20 cellular contexts compared by ENCODE assay signal in the genomic region with DNA sequence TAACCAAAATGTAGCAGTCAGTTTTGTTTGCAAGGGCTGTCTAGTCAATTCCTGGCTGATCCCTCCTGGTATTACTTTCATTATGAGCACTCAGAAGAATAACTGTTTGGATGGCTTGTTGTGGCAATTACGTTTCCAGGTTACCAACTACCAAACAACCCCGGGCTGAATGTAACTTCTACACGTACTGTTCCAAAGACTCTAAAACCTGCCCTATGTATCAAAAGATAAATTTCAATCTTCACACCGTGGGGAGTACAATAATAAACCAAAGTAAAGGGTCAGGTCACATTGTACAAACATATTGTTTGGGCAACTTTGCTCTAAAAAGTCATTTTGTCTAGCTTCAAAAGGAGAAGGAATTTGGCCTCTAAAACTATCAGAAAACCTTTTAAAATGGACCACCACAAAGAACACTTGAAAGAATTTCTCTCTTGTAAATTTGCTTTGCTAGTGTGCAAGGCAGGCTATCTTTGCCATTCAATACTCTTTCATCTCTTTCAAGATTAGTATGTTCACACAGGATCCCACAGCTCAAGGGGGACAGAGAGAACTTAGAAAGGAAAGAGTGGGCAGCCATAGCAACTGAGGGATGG. TPM values are rescaled to one million over a fixed set of nuclear protein-coding genes. Genes with fewer than 3 reads are reported as not detected.
DNase-seq lines count a peak whose midpoint lies in the region; ATAC-seq and TF ChIP-seq lines count a peak whose summit lies in the region.
"Had no signal": no experiment of that assay in that cellular context is flagged by ENCODE, and none has a peak within 500 bp of the region (broad histone marks: within the 10 kb centered on the region; RNA-seq: fewer than 3 reads in every experiment).

No MANE protein-coding gene starts in this region.

- H3K27ac ChIP-seq in PC-3 (ENCODE audit: low read length) (no peak overlapping the region), trophoblast cell (ENCODE audit: low read depth, low read length) (no peak overlapping the region)
- H3K27ac ChIP-seq: 22Rv1 had no signal

- CTCF ChIA-PET in PC-3 (lab: Charles Lee) (no interaction called here), HEK293T (lab: Yijun Ruan, JAX) (no interaction called here)

- intact Hi-C loops in PC-3 (cut with micrococcal nuclease): no loop called here

- H3K18ac ChIP-seq in trophoblast cell (ENCODE audit: low read length): no peak overlapping the region

- no peak overlapping the region for H4K12ac ChIP-seq in trophoblast cell (ENCODE audit: low read depth, low read length)

- no peak overlapping the region for H2BK12ac ChIP-seq in trophoblast cell (ENCODE audit: low read length)

- no peak overlapping the region for H2AK5ac ChIP-seq in trophoblast cell (ENCODE audit: low read length)

- H3K4me3 ChIP-seq in PC-3 (ENCODE audit: low read length) (no peak overlapping the region), fibroblast of villous mesenchyme (ENCODE audit: low read depth, low read length) (no peak overlapping the region), trophoblast cell (ENCODE audit: low read depth, low read length) (no peak overlapping the region)

- H3F3A ChIP-seq in PC-3 (ENCODE audit: low read length, unreplicated experiment): peaks cover 5% of the 10 kb centered on the region

- H3K23ac ChIP-seq in trophoblast cell (ENCODE audit: low read length): no peak overlapping the region

- POLR2A ChIA-PET in PC-3 (lab: Charles Lee; ENCODE audit: unreplicated experiment) (no interaction called here), HEK293T (lab: Yijun Ruan, JAX) (no interaction called here)

- H3K36me3 ChIP-seq in PC-3 (ENCODE audit: low read depth, low read length) (no peaks in the 10 kb centered on the region), trophoblast cell (ENCODE audit: control insufficient read depth in 1 of 2, insufficient read depth in 2 of 2, low read length in 2 of 2) (no peaks in the 10 kb centered on the region)

- no peak overlapping the region for H4K91ac ChIP-seq in trophoblast cell (ENCODE audit: low read depth, low read length)

- H2AFZ ChIP-seq in PC-3 (ENCODE audit: low read length): peak overlapping the region; percentile 29; the same call in 1 of the 2 replicates
- no peak overlapping the region for H2AFZ ChIP-seq in trophoblast cell (ENCODE audit: insufficient read depth, low read length, poor library complexity)

- peaks cover 49% of the 10 kb centered on the region for H3K4me1 ChIP-seq in PC-3 (ENCODE audit: insufficient read depth, low read length)
- H3K4me1 ChIP-seq in trophoblast cell (ENCODE audit: control insufficient read depth in 1 of 2, insufficient read depth in 2 of 2, low read length in 2 of 2): peaks cover 6 to 7% of the 10 kb centered on the region in 2 experiments

- no peaks in the 10 kb centered on the region for H3K79me1 ChIP-seq in trophoblast cell (ENCODE audit: low read length)

- WGBS in trophoblast cell (ENCODE audit: extremely low coverage, insufficient coverage, insufficient read length): no CpG with 5 or more reads among the region's 4 CpGs

- no TSS peak for BruUV-seq in PC-3 (replicated peaks; lab: Mats Ljungman, UMichigan)

- no peaks in the 10 kb centered on the region for H3K9me2 ChIP-seq in PC-3 (replicated peaks; ENCODE audit: low read length)

- H3K9me3 ChIP-seq in PC-3 (ENCODE audit: low read length): no peaks in the 10 kb centered on the region
- no peaks in the 10 kb centered on the region for H3K9me3 ChIP-seq in trophoblast cell (ENCODE audit: insufficient read depth, low read depth, low read length)

- H2BK5ac ChIP-seq in trophoblast cell (ENCODE audit: low read depth, low read length, poor library complexity): no peak overlapping the region

- H4K20me1 ChIP-seq in PC-3 (ENCODE audit: low read length): no peaks in the 10 kb centered on the region

- H3K4me2 ChIP-seq in PC-3 (ENCODE audit: low read length) (no peak overlapping the region), trophoblast cell (ENCODE audit: low read length) (no peak overlapping the region)

- H4K8ac ChIP-seq in trophoblast cell (ENCODE audit: low read depth, low read length): no peak overlapping the region

- no peak for ATAC-seq in PC-3

- H2BK120ac ChIP-seq in trophoblast cell (ENCODE audit: insufficient read depth, low read length, poor library complexity): no peak overlapping the region

- H3K9ac ChIP-seq in PC-3 (ENCODE audit: low read length): no peak overlapping the region
- H3K9ac ChIP-seq in trophoblast cell (ENCODE audit: low read length): no peak overlapping the region

- DNase-seq in DMS53 (lab: John Stamatoyannopoulos, UW) (peak; percentile 8), DMS53 treated with DMSO at 0.1 percent for 48 hours (lab: John Stamatoyannopoulos, UW; ENCODE audit: unreplicated experiment) (no peak), PC-3 (no peak), fibroblast of villous mesenchyme (ENCODE audit: low read depth) (peak; percentile 28), trophoblast cell (peak; percentile 86 to 92), cerebellum (ENCODE audit: low spot score) (no peak), ureter (ENCODE audit: low spot score) (no peak), HEK293T (ENCODE audit: extremely low spot score) (no peak)
- DNase-seq: activated naive CD4-positive, alpha-beta T cell treated with anti-CD3 and anti-CD28 coated beads, Interleukin-2, amount 50 U/mL, for 16 hours; CD4-positive, CD25-positive, alpha-beta regulatory T cell; cerebellar nuclear complex; erythroblast; GDM1; HFFc6; islet precursor cell; NCI-H526 had no signal

- H3K4ac ChIP-seq in trophoblast cell (ENCODE audit: low read depth, low read length): no peak overlapping the region

- H3K14ac ChIP-seq in trophoblast cell (ENCODE audit: low read length): no peak overlapping the region

- H3K27me3 ChIP-seq in PC-3 (ENCODE audit: low read length) (no peaks in the 10 kb centered on the region), trophoblast cell (ENCODE audit: insufficient read depth, low read length) (no peaks in the 10 kb centered on the region)

- H3K79me2 ChIP-seq in PC-3 (ENCODE audit: low read length) (no peaks in the 10 kb centered on the region), trophoblast cell (ENCODE audit: control insufficient read depth, insufficient read depth, low read length, poor library complexity) (no peaks in the 10 kb centered on the region)

- no peak for TF ChIP-seq CTCF in PC-3 (conservative IDR thresholded peaks at IDR 0.05; ENCODE audit: low read depth, low read length)
- TF ChIP-seq CTCF in fibroblast of villous mesenchyme (IDR thresholded peaks at IDR 0.05; ENCODE audit: insufficient read depth, low read depth, low read length): no peak

TF ChIP-seq in HEK293T, 16 proteins besides CTCF, POLR2A, EP300 and RAD21:
- no peak for TF ChIP-seq FOXK2 (IDR thresholded peaks at IDR 0.05)
- no peak for TF ChIP-seq CTBP1 (IDR thresholded peaks at IDR 0.05; ENCODE audit: borderline replicate concordance)
- no peak for TF ChIP-seq NFRKB (IDR thresholded peaks at IDR 0.05)
- TF ChIP-seq L3MBTL2 (conservative IDR thresholded peaks at IDR 0.05): no peak
- TF ChIP-seq SP1 (IDR thresholded peaks at IDR 0.05): no peak
- TF ChIP-seq FOXA1 (IDR thresholded peaks at IDR 0.05): no peak
- TF ChIP-seq TARDBP (IDR thresholded peaks at IDR 0.05): no peak
- TF ChIP-seq, protein P1, sequence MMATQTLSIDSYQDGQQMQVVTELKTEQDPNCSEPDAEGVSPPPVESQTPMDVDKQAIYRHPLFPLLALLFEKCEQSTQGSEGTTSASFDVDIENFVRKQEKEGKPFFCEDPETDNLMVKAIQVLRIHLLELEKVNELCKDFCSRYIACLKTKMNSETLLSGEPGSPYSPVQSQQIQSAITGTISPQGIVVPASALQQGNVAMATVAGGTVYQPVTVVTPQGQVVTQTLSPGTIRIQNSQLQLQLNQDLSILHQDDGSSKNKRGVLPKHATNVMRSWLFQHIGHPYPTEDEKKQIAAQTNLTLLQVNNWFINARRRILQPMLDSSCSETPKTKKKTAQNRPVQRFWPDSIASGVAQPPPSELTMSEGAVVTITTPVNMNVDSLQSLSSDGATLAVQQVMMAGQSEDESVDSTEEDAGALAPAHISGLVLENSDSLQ (IDR thresholded peaks at IDR 0.05): no peak
- TF ChIP-seq ELF4 (IDR thresholded peaks at IDR 0.05): no peak
- TF ChIP-seq LEF1 (IDR thresholded peaks at IDR 0.05; ENCODE audit: borderline replicate concordance): no peak
- TF ChIP-seq ZNF384 (IDR thresholded peaks at IDR 0.05): no peak
- no peak for TF ChIP-seq BHLHE40 (IDR thresholded peaks at IDR 0.05; ENCODE audit: borderline replicate concordance)
- TF ChIP-seq HDGF (IDR thresholded peaks at IDR 0.05; ENCODE audit: borderline replicate concordance): no peak

RNA-seq across cellular contexts. Expression of a gene that starts 27.6 kb away (rescaled TPM):
- 0.11 TPM in 1 of 2 replicates, not detected in the other for total RNA-seq in PC-3 (2014; rRNA removed)
- under 0.01 and 0.43 TPM in 2 replicates for total RNA-seq in fibroblast of villous mesenchyme
- polyA plus RNA-seq in trophoblast cell (2013): 0.07 and 0.08 TPM in 2 replicates
- total RNA-seq in cerebellum: 2.6 TPM
- 15.2 TPM for total RNA-seq in ureter
- total RNA-seq: CD4-positive, CD25-positive, alpha-beta regulatory T cell; HFFc6; LHCN-M2; pulmonary artery endothelial cell; T-helper 2 cell treated with Interferon-gamma antibody and Interleukin-4, amounts not matched to agents 100 ng/mL and 5 ng/mL, for 36 hours had no signal

Comparison
In these comparisons a context has a peak if more than half of its experiments do, and no peak if none do; other contexts are left out.
1. DNase-seq: peak in DMS53 (single experiment), fibroblast of villous mesenchyme (single experiment) and trophoblast cell (2 of 2); none in DMS53 treated with DMSO at 0.1 percent for 48 hours (single experiment), PC-3 (single experiment), cerebellum (single experiment), ureter (single experiment) and HEK293T (single experiment).